Comparison of ENCODE assay signal across 17 cellular contexts in the genomic region with DNA sequence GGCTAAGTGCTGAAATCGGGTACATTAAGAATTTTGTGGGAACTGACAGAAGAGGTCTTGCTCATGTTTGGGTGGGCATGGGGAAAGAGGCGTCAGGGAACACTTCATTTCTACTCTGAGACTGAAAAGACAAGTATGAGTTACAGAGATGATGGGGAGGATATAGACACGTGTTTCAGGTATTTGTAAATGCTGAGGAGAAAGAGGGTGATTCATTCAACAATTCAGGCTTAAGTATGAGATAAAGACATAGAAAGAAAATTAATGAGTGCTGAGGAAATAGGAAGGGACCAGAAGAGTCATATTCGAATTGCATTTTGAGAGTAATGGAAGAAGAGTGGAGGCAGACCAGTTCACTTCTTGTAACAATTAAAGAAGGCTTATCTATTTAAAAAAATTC.
"Had no signal": no experiment of that assay in that cellular context is flagged by ENCODE, and none has a peak within 500 bp of the region (broad histone marks: within the 10 kb centered on the region; RNA-seq: fewer than 3 reads in every experiment).

No MANE protein-coding gene starts in this region.

- H3K27me3 ChIP-seq: esophagus squamous epithelium, gastrocnemius medialis, spleen had no signal

- H3K36me3 ChIP-seq: esophagus squamous epithelium, gastrocnemius medialis had no signal

- H3K4me1 Mint-ChIP-seq: activated CD4-positive, alpha-beta T cell treated with anti-CD3 and anti-CD28 coated beads, Interleukin-2, amount 10 ng/mL, durations not matched to agents 7 days and 5 days had no signal

- ATAC-seq: activated naive CD4-positive, alpha-beta T cell treated with anti-CD3 and anti-CD28 coated beads, Interleukin-2, amount 50 U/mL, for 72 hours; gastrocnemius medialis; naive thymus-derived CD4-positive, alpha-beta T cell; psoas muscle; sciatic nerve; stimulated activated naive B cell treated with anti-CD40 and anti-IgM and Interleukin-4, amounts not matched to agents 10 μg/mL and 1 μg/mL and 100 μg/mL, for 72 hours; WTC11 had no signal

- H3K27ac Mint-ChIP-seq: activated CD4-positive, alpha-beta T cell treated with anti-CD3 and anti-CD28 coated beads, Interleukin-2, amount 10 ng/mL, durations not matched to agents 7 days and 5 days; activated naive CD4-positive, alpha-beta T cell treated with anti-CD3 and anti-CD28 coated beads, Interleukin-2, amount 50 U/mL, for 72 hours; stimulated activated naive B cell treated with anti-CD40 and anti-IgM and Interleukin-4, amounts not matched to agents 10 μg/mL and 1 μg/mL and 100 μg/mL, for 72 hours; T-helper 1 cell treated with Interleukin-12 subunit alpha and Interleukin-12 subunit beta and Interleukin-4 antibody, amounts not matched to agents 30 μg/mL and 1 μg/mL, for 36 hours; WTC11 had no signal

- DNase-seq: activated CD4-positive, alpha-beta T cell treated with anti-CD3 and anti-CD28 coated beads, Interleukin-2, amount 10 ng/mL, durations not matched to agents 7 days and 5 days; activated CD8-positive, alpha-beta memory T cell treated with anti-CD3 and anti-CD28 coated beads for 24 hours; amygdala; esophagus squamous epithelium; gastrocnemius medialis; hippocampal formation; kidney glomerular epithelial cell; naive thymus-derived CD4-positive, alpha-beta T cell; psoas muscle; spleen; stimulated activated CD4-positive, alpha-beta T cell treated with anti-CD3 and anti-CD28 coated beads, Interleukin-1b, Interleukin-23, amount 100 ng/mL, for 48 hours; stimulated activated naive B cell treated with anti-CD40 and anti-IgM and Interleukin-4, amounts not matched to agents 10 μg/mL and 1 μg/mL and 100 μg/mL, for 72 hours; trophoblast cell had no signal

- H3K27ac ChIP-seq: esophagus squamous epithelium, gastrocnemius medialis, psoas muscle, spleen had no signal

- H3K9me3 ChIP-seq: esophagus squamous epithelium, gastrocnemius medialis, psoas muscle, spleen had no signal

- H3K9me3 Mint-ChIP-seq: activated CD4-positive, alpha-beta T cell treated with anti-CD3 and anti-CD28 coated beads, Interleukin-2, amount 10 ng/mL, durations not matched to agents 7 days and 5 days; activated naive CD4-positive, alpha-beta T cell treated with anti-CD3 and anti-CD28 coated beads, Interleukin-2, amount 50 U/mL, for 72 hours; stimulated activated naive B cell treated with anti-CD40 and anti-IgM and Interleukin-4, amounts not matched to agents 10 μg/mL and 1 μg/mL and 100 μg/mL, for 72 hours; T-helper 1 cell treated with Interleukin-12 subunit alpha and Interleukin-12 subunit beta and Interleukin-4 antibody, amounts not matched to agents 30 μg/mL and 1 μg/mL, for 36 hours; WTC11 had no signal

- H3K27me3 Mint-ChIP-seq: activated CD4-positive, alpha-beta T cell treated with anti-CD3 and anti-CD28 coated beads, Interleukin-2, amount 10 ng/mL, durations not matched to agents 7 days and 5 days; naive thymus-derived CD4-positive, alpha-beta T cell; stimulated activated naive B cell treated with anti-CD40 and anti-IgM and Interleukin-4, amounts not matched to agents 10 μg/mL and 1 μg/mL and 100 μg/mL, for 72 hours had no signal

- H3K4me3 Mint-ChIP-seq: activated CD4-positive, alpha-beta T cell treated with anti-CD3 and anti-CD28 coated beads, Interleukin-2, amount 10 ng/mL, durations not matched to agents 7 days and 5 days; naive thymus-derived CD4-positive, alpha-beta T cell; stimulated activated naive B cell treated with anti-CD40 and anti-IgM and Interleukin-4, amounts not matched to agents 10 μg/mL and 1 μg/mL and 100 μg/mL, for 72 hours; T-helper 1 cell treated with Interleukin-12 subunit alpha and Interleukin-12 subunit beta and Interleukin-4 antibody, amounts not matched to agents 30 μg/mL and 1 μg/mL, for 36 hours; WTC11 had no signal

- H3K36me3 Mint-ChIP-seq: activated naive CD4-positive, alpha-beta T cell treated with anti-CD3 and anti-CD28 coated beads, Interleukin-2, amount 50 U/mL, for 72 hours; WTC11 had no signal

- H3K4me3 ChIP-seq: esophagus squamous epithelium, gastrocnemius medialis, psoas muscle, spleen had no signal

- H3K4me1 ChIP-seq: psoas muscle, spleen had no signal
